In genomic region chr11:14358729-14359439, GRCh38 we compare ENCODE assay signal across 8 cellular contexts. TPM values are rescaled to one million over a fixed set of nuclear protein-coding genes. Genes with fewer than 3 reads are reported as not detected.
DNase-seq lines count a peak whose midpoint lies in the region; ATAC-seq, FAIRE-seq and TF ChIP-seq lines count a peak whose summit lies in the region.

TSS of gene RRAS2 (minus strand) at chr11:14359183. CDS start at chr11:14358870, 313 bp downstream.

- FAIRE-seq in HTR-8/SVneo (lab: Jason Lieb, UNC): peak; percentile 48

- peaks cover 0 to 10% of the 10 kb centered on the region in 2 experiments for H3K36me3 ChIP-seq in SK-N-SH (replicated peaks in 1 of 2; ENCODE audit: control insufficient read depth in 1 of 2, insufficient read depth in 2 of 2, low read length in 1 of 2)
- H3K36me3 ChIP-seq in tibial nerve: no peaks in the 10 kb centered on the region

- peaks cover 49% of the 10 kb centered on the region for H3K79me2 ChIP-seq in SK-N-SH (ENCODE audit: insufficient read depth)

- H3K27me3 Mint-ChIP-seq in activated naive CD4-positive, alpha-beta T cell treated with anti-CD3 and anti-CD28 coated beads, Interleukin-2, amount 50 U/mL, for 24 hours: no peaks in the 10 kb centered on the region

- peak within 1 kb of the TSS; percentile 94 for H3K9ac ChIP-seq in SK-N-SH

- H3K4me1 Mint-ChIP-seq in activated naive CD4-positive, alpha-beta T cell treated with anti-CD3 and anti-CD28 coated beads, Interleukin-2, amount 50 U/mL, for 24 hours: peaks cover 37% of the 10 kb centered on the region

- TF ChIP-seq CTCF in SK-N-SH (IDR thresholded peaks at IDR 0.05) (no peak), tibial nerve (IDR thresholded peaks at IDR 0.05) (peak in 1 of 5 experiments; percentile 48)

- no peak for TF ChIP-seq RAD21 in SK-N-SH (IDR thresholded peaks at IDR 0.05; ENCODE audit: low read length)

- H3K4me3 Mint-ChIP-seq in activated naive CD4-positive, alpha-beta T cell treated with anti-CD3 and anti-CD28 coated beads, Interleukin-2, amount 50 U/mL, for 24 hours: peak within 1 kb of the TSS; percentile 99

- H2AFZ ChIP-seq in SK-N-SH (ENCODE audit: low read depth): peak within 1 kb of the TSS; percentile 76; the same call in 1 of the 2 replicates

- no peak for TF ChIP-seq EP300 in SK-N-SH (IDR thresholded peaks at IDR 0.05; ENCODE audit: borderline replicate concordance in 1 of 2, low read depth in 1 of 2, low read length in 1 of 2)
- peak in 1 of 2 donors; percentile 78 for TF ChIP-seq EP300 in tibial nerve (IDR thresholded peaks at IDR 0.05)

- H3K27ac ChIP-seq in SK-N-SH (ENCODE audit: low read depth in 2 of 2, low read length in 1 of 2) (peak within 1 kb of the TSS; percentile 43 to 80), tibial nerve (peak within 1 kb of the TSS; percentile 52 to 89 (median 78))

- peaks cover 13% of the 10 kb centered on the region for H3K36me3 Mint-ChIP-seq in activated naive CD4-positive, alpha-beta T cell treated with anti-CD3 and anti-CD28 coated beads, Interleukin-2, amount 50 U/mL, for 24 hours

- H3K9me3 ChIP-seq in SK-N-SH: peaks cover 1% of the 10 kb centered on the region; the same call in 1 of the 2 replicates
- H3K9me3 ChIP-seq in tibial nerve: no peaks in the 10 kb centered on the region

- POLR2A ChIA-PET in SK-N-SH (lab: Yijun Ruan, JAX): no interaction called here

- H3K4me2 ChIP-seq in SK-N-SH: peak within 1 kb of the TSS; percentile 89

- peak within 1 kb of the TSS; percentile 99 for H3K27ac Mint-ChIP-seq in activated naive CD4-positive, alpha-beta T cell treated with anti-CD3 and anti-CD28 coated beads, Interleukin-2, amount 50 U/mL, for 24 hours

- CTCF ChIA-PET in SK-N-SH (lab: Yijun Ruan, JAX): no interaction called here

- no peaks in the 10 kb centered on the region for H3K9me3 Mint-ChIP-seq in activated naive CD4-positive, alpha-beta T cell treated with anti-CD3 and anti-CD28 coated beads, Interleukin-2, amount 50 U/mL, for 24 hours

- H3F3A ChIP-seq in SK-N-SH (replicated peaks; ENCODE audit: insufficient read depth): peaks cover 5% of the 10 kb centered on the region

- H3K27me3 ChIP-seq in SK-N-SH (ENCODE audit: insufficient read depth) (no peaks in the 10 kb centered on the region), tibial nerve (no peaks in the 10 kb centered on the region)

- H3K4me1 ChIP-seq in SK-N-SH (ENCODE audit: control insufficient read depth in 1 of 2, insufficient read depth in 2 of 2, low read depth in 1 of 2, low read length in 1 of 2) (peaks cover 0 to 6% of the 10 kb centered on the region in 2 experiments; a peak in 2 of 4 replicates), tibial nerve (peaks cover 0 to 19% (median 4%) of the 10 kb centered on the region in 4 donors)

- peak; percentile 86 for DNase-seq in DMS 273 (lab: John Stamatoyannopoulos, UW; ENCODE audit: unreplicated experiment)
- DNase-seq in HTR-8/SVneo (ENCODE audit: insufficient read length, low spot score): peak; percentile 78
- DNase-seq in SK-N-SH: peak; percentile 92
- peak; percentile 21 to 88 (median 72) for DNase-seq in head of caudate nucleus
- peak; percentile 17 for DNase-seq in pons (ENCODE audit: low spot score)
- peak; percentile 52 to 53 for DNase-seq in tibial nerve (ENCODE audit: low spot score in 2 of 2)

- intact Hi-C loops in head of caudate nucleus (cut with DNase I): no loop called here

- ATAC-seq in GM19468 (IDR thresholded peaks at IDR 0.05; ENCODE audit: extremely low read depth, unreplicated experiment): peak; percentile 68

- H3K4me3 ChIP-seq in SK-N-SH (ENCODE audit: low read depth in 2 of 2, low read length in 1 of 2): peak within 1 kb of the TSS; percentile 75
- H3K4me3 ChIP-seq in tibial nerve: peak within 1 kb of the TSS; percentile 66 to 94 (median 90)

- H4K20me1 ChIP-seq in SK-N-SH (ENCODE audit: insufficient read depth): peaks cover 38% of the 10 kb centered on the region

- peak; percentile 51 to 81 for TF ChIP-seq POLR2A in tibial nerve (IDR thresholded peaks at IDR 0.05)

- H3K9me2 ChIP-seq in SK-N-SH: no peaks in the 10 kb centered on the region

- 2% methylated on average over 11 of the region's 78 CpGs for WGBS in SK-N-SH (ENCODE audit: low lambda C conversion rate)
- WGBS in tibial nerve, 2 donors: 1 to 3% methylated on average over 15 to 30 of the region's 78 CpGs

TF ChIP-seq in SK-N-SH, 30 proteins besides CTCF, POLR2A, EP300 and RAD21:
- TF ChIP-seq RXRA (IDR thresholded peaks at IDR 0.05; ENCODE audit: borderline replicate concordance, low read depth) (no peak), RCOR1 (IDR thresholded peaks at IDR 0.05; ENCODE audit: low read length) (no peak), CHD2 (IDR thresholded peaks at IDR 0.05; ENCODE audit: low read length, partially characterized antibody) (no peak), POLR2AphosphoS5 (IDR thresholded peaks at IDR 0.05; ENCODE audit: low read depth, low read length) (peak; percentile 85), YY1 (IDR thresholded peaks at IDR 0.05; ENCODE audit: low read depth) (peak; percentile 79), ZBTB33 (IDR thresholded peaks at IDR 0.05; ENCODE audit: borderline replicate concordance, low read depth) (no peak), SIN3A (IDR thresholded peaks at IDR 0.05; ENCODE audit: borderline replicate concordance, low read depth, low read length) (peak; percentile 55; the same call in 1 of the 2 replicates), FOXJ3 (CRISPR knock-in tag; IDR thresholded peaks at IDR 0.05) (no peak), SMC3 (IDR thresholded peaks at IDR 0.05; ENCODE audit: low read depth, low read length) (no peak), MXI1 (IDR thresholded peaks at IDR 0.05; ENCODE audit: low read depth, low read length) (no peak), FOXM1 (IDR thresholded peaks at IDR 0.05; ENCODE audit: low read depth) (no peak), TCF12 (IDR thresholded peaks at IDR 0.05) (no peak), TAF1 (IDR thresholded peaks at IDR 0.05; ENCODE audit: borderline replicate concordance, low read depth, low read length) (peak; percentile 59; the same call in 1 of the 2 replicates)

RNA-seq across cellular contexts. Expression of gene RRAS2, which starts in this region (rescaled TPM):
- 53.3 and 55.3 TPM in 2 replicates for polyA plus RNA-seq in SK-N-SH (2012; rRNA removed)
- polyA plus RNA-seq in SK-N-SH (2012; cell fraction: cytosol; rRNA removed): 73.7 and 93.3 TPM in 2 replicates
- 19.4 and 31.6 TPM in 2 replicates for polyA plus RNA-seq in SK-N-SH (2012; cell fraction: nucleus; rRNA removed)
- 10 to 100 TPM; 43.2 to 64.0 (median 46.8) TPM for total RNA-seq in tibial nerve

Comparison
In these comparisons a context has a peak if more than half of its experiments do, and no peak if none do; other contexts are left out.
1. Peak in every context shown above with its lines: DNase-seq, ATAC-seq, H3K4me3 ChIP-seq and H3K27ac ChIP-seq.
2. DNase-seq: peak in every context shown above with its lines; median percentile 92 in SK-N-SH; 86 in DMS 273; 78 in HTR-8/SVneo; 72 in head of caudate nucleus; 52 in tibial nerve; 17 in pons.